35 cellular contexts compared by ENCODE assay signal in the genomic region with DNA sequence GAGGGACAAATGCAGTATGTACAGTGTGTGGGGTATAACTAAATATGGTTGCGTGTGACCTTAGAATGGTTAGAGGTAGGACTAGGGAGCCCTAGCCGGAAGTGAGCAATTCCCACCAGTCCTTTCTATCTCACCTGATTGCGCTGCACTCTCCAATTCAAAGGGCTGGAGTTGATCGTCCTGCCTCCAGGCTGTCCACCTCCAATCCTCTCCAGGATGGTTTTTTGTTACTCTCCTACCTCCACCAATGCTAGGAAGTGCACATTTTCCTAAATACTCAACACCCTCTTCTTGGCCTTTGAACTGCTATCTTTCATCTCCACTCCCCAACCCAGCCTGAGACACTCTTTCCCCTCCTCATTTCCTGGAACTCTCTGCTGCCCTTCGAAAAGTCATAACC.
DNase-seq lines count a peak whose midpoint lies in the region; ATAC-seq, FAIRE-seq and TF ChIP-seq lines count a peak whose summit lies in the region.
"Had no signal": no experiment of that assay in that cellular context is flagged by ENCODE, and none has a peak within 500 bp of the region (broad histone marks: within the 10 kb centered on the region; RNA-seq: fewer than 3 reads in every experiment).

No MANE protein-coding gene starts in this region.

- TF ChIP-seq CTCF in WERI-Rb-1 (IDR thresholded peaks at IDR 0.05; ENCODE audit: low read depth, low read length) (no peak), K562 (IDR thresholded peaks at IDR 0.05 in 2 of 3, conservative IDR thresholded peaks at IDR 0.05 in 1 of 3; ENCODE audit: insufficient read depth in 2 of 3, low read depth in 1 of 3, low read length in 3 of 3) (no peak), nephron progenitor cell (IDR thresholded peaks at IDR 0.05) (no peak), H9 (conservative IDR thresholded peaks at IDR 0.05) (no peak)

- no peak overlapping the region for H4K8ac ChIP-seq in H9 (replicated peaks; ENCODE audit: insufficient read length, low read depth, low read length)

- H3K23ac ChIP-seq in H9 (ENCODE audit: insufficient read length, low read depth, low read length): no peak overlapping the region

- no peak overlapping the region; the same call in 1 of the 2 replicates for H3K14ac ChIP-seq in H9 (ENCODE audit: insufficient read depth, low read length)

- in situ Hi-C loops in K562 (cut with MboI): no loop called here

- H2BK20ac ChIP-seq in H9 (ENCODE audit: low read depth, low read length, poor library complexity, severe bottlenecking): no peak overlapping the region

- no peak overlapping the region for H2AK5ac ChIP-seq in H9 (ENCODE audit: insufficient read length, low read length)

- no peak overlapping the region for H2BK120ac ChIP-seq in H9 (ENCODE audit: low read depth, low read length, poor library complexity, severe bottlenecking)

- no peak overlapping the region for H3K56ac ChIP-seq in H9 (ENCODE audit: insufficient read length, low read depth, low read length)

- H3K9ac ChIP-seq in K562 (ENCODE audit: insufficient read depth in 1 of 2, low read depth in 2 of 2, low read length in 2 of 2) (peak overlapping the region; percentile 43 to 54; a peak in 3 of 4 replicates), H9 (ENCODE audit: extremely low read depth, insufficient read length, low read length) (no peak overlapping the region)
- H3K9ac ChIP-seq: BLaER1; BLaER1 treated with 17β-estradiol and CSF1 and Interleukin-3, amounts not matched to agents 10 nM and 100 nM had no signal

- no peaks in the 10 kb centered on the region for H3K9me1 ChIP-seq in K562 (ENCODE audit: control insufficient read depth, insufficient read depth, low read length)

- no peaks in the 10 kb centered on the region for H4K20me1 ChIP-seq in K562 (replicated peaks; ENCODE audit: control insufficient read depth, insufficient read depth, low read length)
- no peaks in the 10 kb centered on the region for H4K20me1 ChIP-seq in H9 (ENCODE audit: control insufficient read depth, insufficient read depth, insufficient read length)
- H4K20me1 ChIP-seq: BLaER1; BLaER1 treated with 17β-estradiol and CSF1 and Interleukin-3, amounts not matched to agents 10 nM and 100 nM had no signal

- ATAC-seq in K562: peak; percentile 83
- ATAC-seq: A549; CD8-positive, alpha-beta T cell had no signal

- no peak overlapping the region for H3K18ac ChIP-seq in H9 (ENCODE audit: insufficient read length, low read depth, low read length)

- no peak overlapping the region for H3T11ph ChIP-seq in H9 (ENCODE audit: low read length)

- CTCF ChIA-PET in K562 (lab: Yijun Ruan, JAX; ENCODE audit: low intra/inter-chr PET ratio): no interaction called here

- H3K27ac Mint-ChIP-seq in nephron progenitor cell (peak overlapping the region; percentile 6), H9 (no peak overlapping the region)
- H3K27ac Mint-ChIP-seq: B cell; CD14-positive monocyte; CD4-positive, alpha-beta memory T cell; CD4-positive, alpha-beta T cell; CD4-positive, CD25-positive, alpha-beta regulatory T cell; CD8-positive, alpha-beta memory T cell; CD8-positive, alpha-beta T cell had no signal

- peak overlapping the region; percentile 43 for H3K27ac ChIP-seq in WERI-Rb-1
- peak overlapping the region; percentile 88 for H3K27ac ChIP-seq in K562 (ENCODE audit: extremely low read depth, low read depth, low read length)
- no peak overlapping the region for H3K27ac ChIP-seq in H9 (ENCODE audit: insufficient read length, low read depth, low read length)
- H3K27ac ChIP-seq: 22Rv1; A549; BLaER1; BLaER1 treated with 17β-estradiol and CSF1 and Interleukin-3, amounts not matched to agents 10 nM and 100 nM; C4-2B had no signal

- WGBS in K562 (ENCODE audit: insufficient coverage, low coverage, missing lambda C conversion rate): 4% methylated on average over 5 of the region's 5 CpGs
- WGBS in H9 (ENCODE audit: extremely low coverage, insufficient read length, low lambda C conversion rate): no CpG with 5 or more reads among the region's 5 CpGs

- no peaks in the 10 kb centered on the region for H3K79me2 ChIP-seq in K562 (ENCODE audit: control insufficient read depth, insufficient read depth, low read length)
- H3K79me2 ChIP-seq in H9 (ENCODE audit: insufficient read depth, low read length): no peaks in the 10 kb centered on the region

- peak overlapping the region; percentile 79 for H3K4me2 ChIP-seq in K562 (ENCODE audit: insufficient read depth, low read length)
- H3K4me2 ChIP-seq in H9 (ENCODE audit: insufficient read depth, insufficient read length, low read length): no peak overlapping the region
- H3K4me2 ChIP-seq: A549; BLaER1; BLaER1 treated with 17β-estradiol and CSF1 and Interleukin-3, amounts not matched to agents 10 nM and 100 nM had no signal

- H3K4me1 ChIP-seq in K562 (replicated peaks in 1 of 2; ENCODE audit: control insufficient read depth in 2 of 2, insufficient read depth in 2 of 2, low read length in 2 of 2) (peaks cover 6 to 14% of the 10 kb centered on the region in 2 experiments), H9 (ENCODE audit: insufficient read depth, low read length) (no peaks in the 10 kb centered on the region)
- H3K4me1 ChIP-seq: A549; BLaER1; BLaER1 treated with 17β-estradiol and CSF1 and Interleukin-3, amounts not matched to agents 10 nM and 100 nM; Caco-2 had no signal

- TF ChIP-seq POLR2A in K562 (conservative IDR thresholded peaks at IDR 0.05): 0 out of 2 replicates have a peak, but pooled peaks have one; percentile 21

- H4K5ac ChIP-seq in H9 (ENCODE audit: insufficient read length, low read depth, low read length): no peak overlapping the region

- H2AFZ ChIP-seq in K562 (ENCODE audit: low read depth, low read length) (peak overlapping the region; percentile 96), H9 (ENCODE audit: low read length) (no peak overlapping the region)

- H3K79me1 ChIP-seq in H9 (ENCODE audit: insufficient read depth, low read depth, low read length, poor library complexity, severe bottlenecking): no peaks in the 10 kb centered on the region

- FAIRE-seq in K562 (lab: Jason Lieb, UNC): peak; percentile 96
- FAIRE-seq: A204.1, A549, D721Med had no signal

- POLR2A ChIA-PET in K562 (lab: Yijun Ruan, JAX): no interaction called here

- intact Hi-C loops in K562 (cut with micrococcal nuclease): no loop called here

- H3K4ac ChIP-seq in H9 (ENCODE audit: low read depth, low read length): no peak overlapping the region

- no peak overlapping the region for H2BK12ac ChIP-seq in H9 (ENCODE audit: insufficient read length, low read depth, low read length)

- no peak for TF ChIP-seq RAD21 in K562 (CRISPR knock-in tag; conservative IDR thresholded peaks at IDR 0.05 in 1 of 2, IDR thresholded peaks at IDR 0.05 in 1 of 2)

- H3K27me3 Mint-ChIP-seq in nephron progenitor cell (ENCODE audit: low read depth, poor library complexity) (peaks cover 3% of the 10 kb centered on the region), H9 (ENCODE audit: low read depth) (peaks cover 9% of the 10 kb centered on the region)
- H3K27me3 Mint-ChIP-seq: B cell; CD4-positive, alpha-beta T cell; CD4-positive, CD25-positive, alpha-beta regulatory T cell had no signal

- H3K27me3 ChIP-seq in WERI-Rb-1 (ENCODE audit: insufficient read depth, low read depth, severe bottlenecking) (no peaks in the 10 kb centered on the region), K562 (ENCODE audit: control insufficient read depth in 2 of 2, insufficient read depth in 2 of 2, low read length in 2 of 2) (no peaks in the 10 kb centered on the region), H9 (ENCODE audit: insufficient read depth, low read length) (no peaks in the 10 kb centered on the region)
- H3K27me3 ChIP-seq: BE2C; BLaER1; BLaER1 treated with 17β-estradiol and CSF1 and Interleukin-3, amounts not matched to agents 10 nM and 100 nM had no signal

- H3K4me3 ChIP-seq in WERI-Rb-1 (ENCODE audit: low read depth, low read length) (no peak overlapping the region), K562 (no peak overlapping the region)
- H3K4me3 ChIP-seq: A549; BLaER1; BLaER1 treated with 17β-estradiol and CSF1 and Interleukin-3, amounts not matched to agents 10 nM and 100 nM had no signal

- no peak overlapping the region for H2BK5ac ChIP-seq in H9 (ENCODE audit: insufficient read length, low read length)

- H3K36me3 ChIP-seq in WERI-Rb-1 (no peaks in the 10 kb centered on the region), K562 (ENCODE audit: control insufficient read depth, insufficient read depth, low read length) (no peaks in the 10 kb centered on the region)
- H3K36me3 ChIP-seq: BE2C; BLaER1; BLaER1 treated with 17β-estradiol and CSF1 and Interleukin-3, amounts not matched to agents 10 nM and 100 nM had no signal

- H3K23me2 ChIP-seq in H9 (ENCODE audit: insufficient read length, low read depth, low read length, poor library complexity, severe bottlenecking): no peaks in the 10 kb centered on the region

- DNase-seq in WERI-Rb-1: no peak
- DNase-seq in K562 (ENCODE audit: extremely low read depth in 1 of 4, low spot score in 3 of 4): peak; percentile 36 to 85 (median 60)
- DNase-seq in nephron progenitor cell: no peak
- DNase-seq in H9: no peak
- no peak for DNase-seq in HuH-7.5 (ENCODE audit: low spot score)
- DNase-seq in HT-29 (ENCODE audit: low spot score): no peak
- DNase-seq: 8988T; ACHN; AML-193; BE2C; C1 segment of cervical spinal cord; Caco-2; Calu3; CD4-positive, alpha-beta memory T cell; CD4-positive, alpha-beta T cell; CD4-positive, CD25-positive, alpha-beta regulatory T cell; CD8-positive, alpha-beta memory T cell; CD8-positive, alpha-beta T cell; COR-L47; DMS 273 treated with DMSO at 0.1 percent for 48 hours; DMS153; DMS53; DMS79; DMS79 treated with DMSO at 0.1 percent for 48 hours; DND-41; EL had no signal

- H3K4me3 Mint-ChIP-seq in nephron progenitor cell (no peak overlapping the region), H9 (no peak overlapping the region)
- H3K4me3 Mint-ChIP-seq: B cell; CD14-positive monocyte; CD4-positive, alpha-beta memory T cell; CD4-positive, alpha-beta T cell; CD4-positive, CD25-positive, alpha-beta regulatory T cell; CD8-positive, alpha-beta memory T cell; CD8-positive, alpha-beta T cell had no signal

- H3K9me3 ChIP-seq in WERI-Rb-1 (ENCODE audit: severe bottlenecking) (no peaks in the 10 kb centered on the region), K562 (replicated peaks; ENCODE audit: control insufficient read depth, insufficient read depth, low read depth, low read length) (no peaks in the 10 kb centered on the region), H9 (ENCODE audit: control insufficient read depth, low read depth, low read length) (no peaks in the 10 kb centered on the region)
- H3K9me3 ChIP-seq: A549; BE2C; BLaER1; BLaER1 treated with 17β-estradiol and CSF1 and Interleukin-3, amounts not matched to agents 10 nM and 100 nM; Caco-2 had no signal

- no TSS peak for BruUV-seq in K562 (replicated peaks; lab: Mats Ljungman, UMichigan)

- peaks cover 27% of the 10 kb centered on the region for H3K4me1 Mint-ChIP-seq in nephron progenitor cell
- peaks cover 0 to 9% of the 10 kb centered on the region in 2 experiments; a peak in 2 of 4 replicates for H3K4me1 Mint-ChIP-seq in H9
- H3K4me1 Mint-ChIP-seq: B cell; CD14-positive monocyte; CD4-positive, alpha-beta memory T cell; CD4-positive, CD25-positive, alpha-beta regulatory T cell; CD8-positive, alpha-beta memory T cell had no signal

- no peaks in the 10 kb centered on the region for H3K9me3 Mint-ChIP-seq in nephron progenitor cell
- no peaks in the 10 kb centered on the region for H3K9me3 Mint-ChIP-seq in H9
- H3K9me3 Mint-ChIP-seq: CD4-positive, alpha-beta memory T cell; CD4-positive, alpha-beta T cell; CD4-positive, CD25-positive, alpha-beta regulatory T cell; CD8-positive, alpha-beta memory T cell; CD8-positive, alpha-beta T cell had no signal

- H2BK15ac ChIP-seq in H9 (ENCODE audit: low read depth, low read length): no peak overlapping the region

- no peak overlapping the region for H4K91ac ChIP-seq in H9 (ENCODE audit: insufficient read length, low read depth, low read length)

- no peak for TF ChIP-seq EP300 in K562 (IDR thresholded peaks at IDR 0.05; ENCODE audit: low read length)

- no peaks in the 10 kb centered on the region for H3K36me3 Mint-ChIP-seq in nephron progenitor cell (ENCODE audit: low read depth)
- H3K36me3 Mint-ChIP-seq in H9 (ENCODE audit: insufficient read depth in 1 of 3, low read depth in 3 of 3): no peaks in the 10 kb centered on the region
- H3K36me3 Mint-ChIP-seq: CD14-positive monocyte; CD4-positive, alpha-beta memory T cell; CD4-positive, CD25-positive, alpha-beta regulatory T cell; CD8-positive, alpha-beta memory T cell; CD8-positive, alpha-beta T cell had no signal

Comparison
In these comparisons a context has a peak if more than half of its experiments do, and no peak if none do; other contexts are left out.
1. DNase-seq: peak in K562 (4 of 4); none in WERI-Rb-1 (single experiment), nephron progenitor cell (single experiment), H9 (single experiment), HuH-7.5 (single experiment) and HT-29 (single experiment).